Comparison of ENCODE assay signal across 8 cellular contexts in genomic region chr12:89863968-89864367, GRCh38.
DNase-seq lines count a peak whose midpoint lies in the region; ATAC-seq, FAIRE-seq and TF ChIP-seq lines count a peak whose summit lies in the region.

No MANE protein-coding gene starts in this region.

- TF ChIP-seq CTCF in gastroesophageal sphincter (IDR thresholded peaks at IDR 0.05) (no peak), tibial artery (IDR thresholded peaks at IDR 0.05) (no peak)

- H3K9me3 Mint-ChIP-seq in T-helper 2 cell treated with Interferon-gamma antibody and Interleukin-4, amounts not matched to agents 5 μg/mL and 100 μg/mL, for 36 hours, result peaks cover 17% of the 10 kb centered on the region
- H3K9me3 Mint-ChIP-seq in naive B cell, result peaks cover 0 to 4% (median 0%) of the 10 kb centered on the region in 7 donors

- peak overlapping the region; percentile 97 for H3K27ac Mint-ChIP-seq in T-helper 2 cell treated with Interferon-gamma antibody and Interleukin-4, amounts not matched to agents 5 μg/mL and 100 μg/mL, for 36 hours
- H3K27ac Mint-ChIP-seq in naive B cell, result peak overlapping the region; percentile 95 to 99 (median 97)

- H3K4me1 Mint-ChIP-seq in T-helper 2 cell treated with Interferon-gamma antibody and Interleukin-4, amounts not matched to agents 5 μg/mL and 100 μg/mL, for 36 hours (ENCODE audit: low read depth), result peaks cover 34% of the 10 kb centered on the region
- peaks cover 34 to 52% (median 47%) of the 10 kb centered on the region in 3 donors for H3K4me1 Mint-ChIP-seq in naive B cell

- H3K4me3 ChIP-seq in gastroesophageal sphincter (no peak overlapping the region), tibial artery (no peak overlapping the region)

- no peak for TF ChIP-seq POLR2A in gastroesophageal sphincter (IDR thresholded peaks at IDR 0.05)

- H3K4me1 ChIP-seq in gastroesophageal sphincter (no peaks in the 10 kb centered on the region), tibial artery (no peaks in the 10 kb centered on the region)

- H3K27ac ChIP-seq in gastroesophageal sphincter (no peak overlapping the region), tibial artery (no peak overlapping the region)

- TF ChIP-seq EP300 in gastroesophageal sphincter (IDR thresholded peaks at IDR 0.05), result no peak

- intact Hi-C loops in tibial artery (cut with DNase I; ENCODE audit: low total_unique reads), result no loop called here
- intact Hi-C loops in posterior vena cava (cut with DNase I), result no loop called here

- DNase-seq in GM18507 (ENCODE audit: extremely low spot score, insufficient read length, low read depth), result no peak
- no peak for DNase-seq in T-helper 2 cell treated with Interferon-gamma antibody and Interleukin-4, amounts not matched to agents 5 μg/mL and 100 μg/mL, for 36 hours (ENCODE audit: low spot score)
- DNase-seq in naive B cell, result no peak
- no peak for DNase-seq in tibial artery
- no peak for DNase-seq in posterior vena cava (ENCODE audit: low spot score)
- DNase-seq in amniotic stem cell (lab: John Stamatoyannopoulos, UW), result no peak

- H3K27me3 Mint-ChIP-seq in T-helper 2 cell treated with Interferon-gamma antibody and Interleukin-4, amounts not matched to agents 5 μg/mL and 100 μg/mL, for 36 hours (ENCODE audit: low read depth), result no peaks in the 10 kb centered on the region
- no peaks in the 10 kb centered on the region for H3K27me3 Mint-ChIP-seq in naive B cell

- H3K36me3 ChIP-seq in gastroesophageal sphincter, result no peaks in the 10 kb centered on the region
- no peaks in the 10 kb centered on the region for H3K36me3 ChIP-seq in tibial artery

- peak overlapping the region; percentile 83 for H3K4me3 Mint-ChIP-seq in T-helper 2 cell treated with Interferon-gamma antibody and Interleukin-4, amounts not matched to agents 5 μg/mL and 100 μg/mL, for 36 hours
- H3K4me3 Mint-ChIP-seq in naive B cell, result peak overlapping the region in 7 of 8 donors; percentile 56 to 88 (median 81)

- peak; percentile 56 for FAIRE-seq in GM18507 (lab: Jason Lieb, UNC)

- H3K27me3 ChIP-seq in gastroesophageal sphincter, result no peaks in the 10 kb centered on the region
- H3K27me3 ChIP-seq in tibial artery, result no peaks in the 10 kb centered on the region

- no peaks in the 10 kb centered on the region for H3K9me3 ChIP-seq in gastroesophageal sphincter
- no peaks in the 10 kb centered on the region for H3K9me3 ChIP-seq in tibial artery

- ATAC-seq in HG03064 (IDR thresholded peaks at IDR 0.05; ENCODE audit: low read depth, unreplicated experiment) (peak; percentile 20), naive B cell (ENCODE audit: low read depth in 2 of 2) (peak; percentile 41 to 44), gastroesophageal sphincter (no peak)

- H3K36me3 Mint-ChIP-seq in T-helper 2 cell treated with Interferon-gamma antibody and Interleukin-4, amounts not matched to agents 5 μg/mL and 100 μg/mL, for 36 hours (ENCODE audit: low read depth), result peaks cover 11% of the 10 kb centered on the region
- no peaks in the 10 kb centered on the region for H3K36me3 Mint-ChIP-seq in naive B cell
